In the genomic region with DNA sequence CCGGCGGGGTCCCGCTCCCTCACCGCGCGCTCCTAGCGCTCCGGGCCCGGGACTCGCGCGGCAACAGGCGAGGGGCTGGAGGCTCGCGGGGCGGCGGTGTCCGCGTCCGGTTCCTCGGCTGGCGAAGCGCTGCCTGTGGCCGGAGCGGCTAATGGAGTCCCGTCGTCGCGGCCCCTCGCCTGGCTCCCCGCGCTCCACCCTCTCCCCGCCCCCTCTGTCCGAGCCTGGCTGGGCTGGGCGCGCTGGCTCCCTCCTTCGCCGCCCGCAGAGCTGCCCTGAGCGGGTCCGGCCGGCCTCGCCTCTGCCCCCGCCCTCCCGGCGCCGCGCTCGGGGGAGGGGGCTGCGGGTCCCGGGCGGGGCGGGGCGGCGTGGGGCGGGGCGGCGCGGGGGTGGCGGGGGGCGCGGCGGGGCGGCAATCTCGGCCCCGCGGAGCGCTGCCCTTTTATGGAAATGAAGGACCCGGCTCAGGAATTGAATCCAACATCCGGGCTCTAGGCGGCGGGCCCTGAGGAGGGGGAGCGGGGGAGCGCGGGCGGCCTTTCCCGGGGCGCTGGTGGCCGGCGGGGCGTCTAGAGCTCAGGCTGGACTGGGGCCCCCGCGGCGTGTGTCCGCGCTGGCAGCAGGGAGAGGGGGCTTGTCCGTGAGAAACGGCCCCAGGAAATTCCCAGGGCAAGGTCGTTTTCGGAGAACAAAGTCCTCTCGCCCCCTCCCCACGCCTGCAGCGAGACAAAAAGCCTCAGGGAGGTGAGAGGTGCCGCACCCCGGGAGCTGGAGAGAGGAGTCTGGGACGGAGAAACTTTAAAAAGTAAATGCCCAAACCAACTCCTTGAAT, we compare ENCODE assay signal across 8 cellular contexts. TPM values are rescaled to one million over a fixed set of nuclear protein-coding genes. Genes with fewer than 3 reads are reported as not detected.
DNase-seq lines count a peak whose midpoint lies in the region; ATAC-seq and TF ChIP-seq lines count a peak whose summit lies in the region.

TSS of gene FERMT2 (minus strand) at position 153 of the 832 bp plus-strand sequence. CDS start 482 bp downstream, outside the sequence.

- peak within 1 kb of the TSS; percentile 96 for H2AFZ ChIP-seq in Loucy (ENCODE audit: low read length)

- peak within 1 kb of the TSS; percentile 78 for H3K4me3 Mint-ChIP-seq in central memory CD8-positive, alpha-beta T cell

- peak within 1 kb of the TSS; percentile 98 to 100 (median 99) for H3K27ac ChIP-seq in sigmoid colon

- TF ChIP-seq POLR2A in sigmoid colon (IDR thresholded peaks at IDR 0.05), result peak; percentile 82 to 92

- 0 out of 2 replicates have a peak, but pooled peaks cover 10% of the 10 kb centered on the region for H3K79me2 ChIP-seq in Loucy (ENCODE audit: insufficient read depth, low read length)

- ATAC-seq in GM19025 (IDR thresholded peaks at IDR 0.05; ENCODE audit: low read depth, unreplicated experiment) (peak; percentile 65), SK-N-SH treated with all-trans-retinoic acid at 6 μM for 48 hours (peak; percentile 88)
- ATAC-seq in central memory CD8-positive, alpha-beta T cell (replicated peaks; ENCODE audit: extremely low read depth, poor library complexity, severe bottlenecking), result peak; percentile 37

- 1% methylated on average over 96 of the region's 96 CpGs for WGBS in sigmoid colon, 2 donors

- no peaks in the 10 kb centered on the region for H3K36me3 Mint-ChIP-seq in central memory CD8-positive, alpha-beta T cell (ENCODE audit: insufficient read depth)

- no peaks in the 10 kb centered on the region for H3F3A ChIP-seq in Loucy (ENCODE audit: low read depth)

- H3K4me2 ChIP-seq in Loucy (ENCODE audit: low read depth, low read length, poor library complexity, severe bottlenecking), result peak within 1 kb of the TSS; percentile 82

- H3K4me1 ChIP-seq in Loucy (ENCODE audit: insufficient read depth, low read length, poor library complexity, severe bottlenecking) (peaks cover 27% of the 10 kb centered on the region), sigmoid colon (peaks cover 0 to 59% (median 45%) of the 10 kb centered on the region in 4 donors)

- no peaks in the 10 kb centered on the region for H4K20me1 ChIP-seq in Loucy (ENCODE audit: insufficient read depth, low read length, poor library complexity, severe bottlenecking)

- TF ChIP-seq EP300 in sigmoid colon (IDR thresholded peaks at IDR 0.05), result peak in 1 of 4 donors; percentile 46

- DNase-seq in AG20443 (ENCODE audit: low spot score), result peak; percentile 97
- no peak for DNase-seq in central memory CD8-positive, alpha-beta T cell (ENCODE audit: low spot score in 2 of 2)
- peak; percentile 97 for DNase-seq in iPS-NIHi11 (ENCODE audit: low spot score)
- DNase-seq in sigmoid colon, result peak; percentile 96
- DNase-seq in GDM1 (lab: John Stamatoyannopoulos, UW), result no peak

- peak within 1 kb of the TSS; percentile 85 for H3K4me3 ChIP-seq in Loucy (ENCODE audit: low read length, poor library complexity, severe bottlenecking)
- peak within 1 kb of the TSS; percentile 73 to 98 (median 90) for H3K4me3 ChIP-seq in sigmoid colon

- H3K27me3 ChIP-seq in Loucy (ENCODE audit: insufficient read depth, low read length, poor library complexity, severe bottlenecking), result no peaks in the 10 kb centered on the region
- no peaks in the 10 kb centered on the region for H3K27me3 ChIP-seq in sigmoid colon

- H3K27me3 Mint-ChIP-seq in central memory CD8-positive, alpha-beta T cell, result peaks cover 55% of the 10 kb centered on the region

- no peaks in the 10 kb centered on the region for H3K9me2 ChIP-seq in Loucy (replicated peaks; ENCODE audit: low read depth, low read length)

- no peaks in the 10 kb centered on the region for H3K36me3 ChIP-seq in Loucy (ENCODE audit: insufficient read depth, low read length)
- H3K36me3 ChIP-seq in sigmoid colon, result peaks cover 0 to 8% (median 0%) of the 10 kb centered on the region in 4 donors

- H3K9ac ChIP-seq in Loucy (ENCODE audit: low read depth, low read length, poor library complexity, severe bottlenecking), result peak within 1 kb of the TSS; percentile 79

- TF ChIP-seq CTCF in Loucy (conservative IDR thresholded peaks at IDR 0.05; ENCODE audit: low read length) (no peak), sigmoid colon (IDR thresholded peaks at IDR 0.05) (no peak)

- intact Hi-C loops in sigmoid colon (cut with DNase I), result loop anchor here (5.0 to 10.0 kb wide), 3 partner anchors 44 to 246 kb away; partner anchors contain the start of gene PSMC6

- H3K9me3 Mint-ChIP-seq in central memory CD8-positive, alpha-beta T cell, result no peaks in the 10 kb centered on the region

- H3K9me3 ChIP-seq in Loucy (ENCODE audit: insufficient read depth, low read depth, low read length) (no peaks in the 10 kb centered on the region), sigmoid colon (no peaks in the 10 kb centered on the region)

- no peak within 1 kb of the TSS for H3K27ac Mint-ChIP-seq in central memory CD8-positive, alpha-beta T cell (ENCODE audit: low read depth)

- H3K4me1 Mint-ChIP-seq in central memory CD8-positive, alpha-beta T cell, result peaks cover 22% of the 10 kb centered on the region

TF ChIP-seq in SK-N-SH treated with all-trans-retinoic acid at 6 μM for 48 hours, 23 proteins besides CTCF, POLR2A, EP300 and RAD21:
- TF ChIP-seq GLIS3 (CRISPR knock-in tag; IDR thresholded peaks at IDR 0.05), result peak; percentile 72; the same call in 1 of the 2 replicates
- TF ChIP-seq PATZ1 (CRISPR knock-in tag; IDR thresholded peaks at IDR 0.05; ENCODE audit: borderline replicate concordance), result 0 out of 2 replicates have a peak, but pooled peaks have one; percentile 20
- no peak for TF ChIP-seq ESRRG (CRISPR knock-in tag; IDR thresholded peaks at IDR 0.05)
- no peak for TF ChIP-seq SNAI2 (CRISPR knock-in tag; IDR thresholded peaks at IDR 0.05)

RNA-seq across cellular contexts. Expression of gene FERMT2, which starts in this region (rescaled TPM):
- 100 to 1,000 TPM; 278 to 317 (median 297) TPM for total RNA-seq in sigmoid colon
- 10 to 100 TPM in 2 of 3 donors, 1 to 10 TPM in 1; 3.0 to 21.9 (median 13.8) TPM for polyA plus RNA-seq in sigmoid colon

Comparison
In these comparisons a context has a peak if more than half of its experiments do, and no peak if none do; other contexts are left out.
1. DNase-seq: peak in AG20443 (single experiment), iPS-NIHi11 (single experiment) and sigmoid colon (single experiment); none in central memory CD8-positive, alpha-beta T cell (0 of 2) and GDM1 (single experiment).
2. ATAC-seq: peak in every context shown above with its lines; median percentile 88 in SK-N-SH treated with all-trans-retinoic acid at 6 μM for 48 hours; 65 in GM19025; 37 in central memory CD8-positive, alpha-beta T cell.